In genomic region chr15:94031072-94031471, GRCh38 we compare ENCODE assay signal across 21 cellular contexts.
DNase-seq lines count a peak whose midpoint lies in the region; ATAC-seq and TF ChIP-seq lines count a peak whose summit lies in the region.
"Had no signal": no experiment of that assay in that cellular context is flagged by ENCODE, and none has a peak within 500 bp of the region (broad histone marks: within the 10 kb centered on the region; RNA-seq: fewer than 3 reads in every experiment).

No MANE protein-coding gene starts in this region.

- H3K36me3 Mint-ChIP-seq in nephron (ENCODE audit: low read depth): no peaks in the 10 kb centered on the region
- H3K36me3 Mint-ChIP-seq: CD14-positive monocyte; CD8-positive, alpha-beta memory T cell had no signal

- H3K27ac Mint-ChIP-seq in nephron: peak overlapping the region in 2 of 3 experiments; percentile 18 to 61
- H3K27ac Mint-ChIP-seq: CD14-positive monocyte; CD4-positive, alpha-beta T cell; GM23338; H9 had no signal

- DNase-seq in esophagus muscularis mucosa (ENCODE audit: extremely low spot score) (no peak), sigmoid colon (no peak), uterus (no peak), AML-193 (lab: John Stamatoyannopoulos, UW) (no peak), A172 (ENCODE audit: low spot score) (no peak), MG63 (no peak)
- DNase-seq: BE2C; CD4-positive, alpha-beta T cell; CD8-positive, alpha-beta memory T cell; DMS 273 treated with DMSO at 0.1 percent for 48 hours; DMS79; EL; GDM1; H9 had no signal

- H3K27ac ChIP-seq in esophagus muscularis mucosa (replicated peaks in 1 of 4) (peak overlapping the region; percentile 50 to 74 (median 57)), sigmoid colon (peak overlapping the region; percentile 64 to 80 (median 74)), uterus (peak overlapping the region; percentile 74 to 78)
- H3K27ac ChIP-seq: BLaER1 treated with 17β-estradiol and CSF1 and Interleukin-3, amounts not matched to agents 10 nM and 100 nM had no signal

- ATAC-seq in GM19455 (IDR thresholded peaks at IDR 0.05; ENCODE audit: unreplicated experiment): no peak
- ATAC-seq: GM12878, GM23338, HCT116 had no signal

- no peaks in the 10 kb centered on the region for H3K36me3 ChIP-seq in esophagus muscularis mucosa
- no peaks in the 10 kb centered on the region for H3K36me3 ChIP-seq in sigmoid colon
- H3K36me3 ChIP-seq in uterus: no peaks in the 10 kb centered on the region
- H3K36me3 ChIP-seq in MG63: no peaks in the 10 kb centered on the region
- H3K36me3 ChIP-seq: BE2C; BLaER1 treated with 17β-estradiol and CSF1 and Interleukin-3, amounts not matched to agents 10 nM and 100 nM had no signal

- no peaks in the 10 kb centered on the region for H3K27me3 ChIP-seq in esophagus muscularis mucosa
- H3K27me3 ChIP-seq in sigmoid colon: no peaks in the 10 kb centered on the region
- H3K27me3 ChIP-seq in uterus: no peaks in the 10 kb centered on the region
- no peaks in the 10 kb centered on the region for H3K27me3 ChIP-seq in MG63
- H3K27me3 ChIP-seq: BE2C; BLaER1 treated with 17β-estradiol and CSF1 and Interleukin-3, amounts not matched to agents 10 nM and 100 nM had no signal

- 48% methylated on average over 1 of the region's 1 CpG for WGBS in esophagus muscularis mucosa
- 80 to 89% methylated on average over 1 of the region's 1 CpG for WGBS in sigmoid colon, 2 donors

- TF ChIP-seq POLR2A in esophagus muscularis mucosa (IDR thresholded peaks at IDR 0.05; ENCODE audit: low read depth) (no peak), sigmoid colon (IDR thresholded peaks at IDR 0.05) (no peak), uterus (IDR thresholded peaks at IDR 0.05) (no peak)

- H3K9me3 ChIP-seq in esophagus muscularis mucosa (no peaks in the 10 kb centered on the region), sigmoid colon (no peaks in the 10 kb centered on the region), uterus (no peaks in the 10 kb centered on the region), MG63 (no peaks in the 10 kb centered on the region)
- H3K9me3 ChIP-seq: BE2C; BLaER1 treated with 17β-estradiol and CSF1 and Interleukin-3, amounts not matched to agents 10 nM and 100 nM had no signal

- TF ChIP-seq CTCF in esophagus muscularis mucosa (IDR thresholded peaks at IDR 0.05) (no peak), nephron (IDR thresholded peaks at IDR 0.05; ENCODE audit: unreplicated experiment in 3 of 3) (no peak), sigmoid colon (IDR thresholded peaks at IDR 0.05) (no peak), uterus (IDR thresholded peaks at IDR 0.05) (no peak)

- peaks cover 35% of the 10 kb centered on the region for H3K4me1 Mint-ChIP-seq in nephron
- H3K4me1 Mint-ChIP-seq: CD14-positive monocyte; CD8-positive, alpha-beta memory T cell; H9 had no signal

- intact Hi-C loops in esophagus muscularis mucosa (cut with DNase I) (no loop called here), sigmoid colon (cut with DNase I) (no loop called here), uterus (cut with DNase I; ENCODE audit: low total_unique reads) (no loop called here)

- TF ChIP-seq EP300 in esophagus muscularis mucosa (IDR thresholded peaks at IDR 0.05) (no peak), sigmoid colon (IDR thresholded peaks at IDR 0.05) (peak; percentile 38 to 85 (median 78))

- H3K9me3 Mint-ChIP-seq in nephron: no peaks in the 10 kb centered on the region
- H3K9me3 Mint-ChIP-seq: CD4-positive, alpha-beta T cell; CD8-positive, alpha-beta memory T cell; GM23338; H9 had no signal

- H3K4me3 Mint-ChIP-seq in nephron: no peak overlapping the region
- H3K4me3 Mint-ChIP-seq: CD14-positive monocyte; CD4-positive, alpha-beta T cell; CD8-positive, alpha-beta memory T cell; GM23338; H9 had no signal

- no peaks in the 10 kb centered on the region for H3K27me3 Mint-ChIP-seq in nephron (ENCODE audit: low read depth)

- H3K4me3 ChIP-seq in esophagus muscularis mucosa (no peak overlapping the region), sigmoid colon (no peak overlapping the region), uterus (no peak overlapping the region), MG63 (no peak overlapping the region)
- H3K4me3 ChIP-seq: BLaER1 treated with 17β-estradiol and CSF1 and Interleukin-3, amounts not matched to agents 10 nM and 100 nM; GM12878; GM23338 had no signal

- H3K4me1 ChIP-seq in esophagus muscularis mucosa (peaks cover 0 to 67% (median 40%) of the 10 kb centered on the region in 4 donors), sigmoid colon (peaks cover 0 to 61% (median 53%) of the 10 kb centered on the region in 4 donors), uterus (peaks cover 0 to 7% of the 10 kb centered on the region in 2 donors)
- H3K4me1 ChIP-seq: BE2C; BLaER1 treated with 17β-estradiol and CSF1 and Interleukin-3, amounts not matched to agents 10 nM and 100 nM had no signal
